Comparison of ENCODE assay signal across 8 cellular contexts in genomic region chr1:1908506-1908791, GRCh38. TPM values are rescaled to one million over a fixed set of nuclear protein-coding genes. Genes with fewer than 3 reads are reported as not detected.
A peak's percentile ranks its signal among the peaks of the same experiment; 100 is the strongest.
DNase-seq lines count a peak whose midpoint lies in the region; ATAC-seq and TF ChIP-seq lines count a peak whose summit lies in the region.

No MANE protein-coding gene starts in this region.

- H3K27me3 ChIP-seq in brain microvascular endothelial cell (replicated peaks) = no peaks in the 10 kb centered on the region

- 24 to 26% methylated on average over 21 of the region's 21 CpGs for WGBS in mesodermal cell (ENCODE audit: insufficient coverage in 2 of 2), 2 experiments

- no peaks in the 10 kb centered on the region for H3K9me3 ChIP-seq in mesodermal cell (ENCODE audit: control insufficient read depth, low read length)

- no peak for TF ChIP-seq CTCF in brain microvascular endothelial cell (IDR thresholded peaks at IDR 0.05; ENCODE audit: low read depth, low read length, missing control alignments)

- H3K4me3 ChIP-seq in brain microvascular endothelial cell (ENCODE audit: low read depth, low read length) (peak overlapping the region; percentile 72), mesodermal cell (ENCODE audit: extremely low read depth, insufficient read depth, low read length, poor library complexity, severe bottlenecking) (peak overlapping the region; percentile 57)

- peaks cover 11% of the 10 kb centered on the region for H3K4me1 ChIP-seq in mesodermal cell (ENCODE audit: control insufficient read depth, insufficient read depth, low read length, poor library complexity, severe bottlenecking)

- no peaks in the 10 kb centered on the region for H3K36me3 ChIP-seq in brain microvascular endothelial cell (replicated peaks)
- H3K36me3 ChIP-seq in mesodermal cell (ENCODE audit: control insufficient read depth, insufficient read depth, low read length) = no peaks in the 10 kb centered on the region

- H3K27ac ChIP-seq in brain microvascular endothelial cell (peak overlapping the region; percentile 81), mesodermal cell (ENCODE audit: low read depth, low read length, severe bottlenecking) (no peak overlapping the region)

- ATAC-seq in GM19043 (IDR thresholded peaks at IDR 0.05; ENCODE audit: low read depth, unreplicated experiment) = peak; percentile 7
- ATAC-seq in HG03520 (IDR thresholded peaks at IDR 0.05; ENCODE audit: unreplicated experiment) = peak; percentile 7

- DNase-seq in brain microvascular endothelial cell = no peak
- no peak for DNase-seq in GM19240 (ENCODE audit: insufficient read length, low spot score)
- no peak for DNase-seq in SW480 (ENCODE audit: low spot score)
- no peak for DNase-seq in NCI-H2029 (lab: John Stamatoyannopoulos, UW)
- DNase-seq in NOMO-1 treated with DMSO at 0.1 percent for 48 hours (lab: John Stamatoyannopoulos, UW; ENCODE audit: unreplicated experiment) = no peak

- in situ Hi-C loops in brain microvascular endothelial cell (cut with HindIII; ENCODE audit: low pct_ligation_motif_present, low sequenced_read_pairs) = no loop called here

RNA-seq across cellular contexts. Expression of gene CALML6, which starts 6.6 kb away (rescaled TPM):
- polyA plus RNA-seq in mesodermal cell (2013, experiment 1 of 2) = 0.29 TPM
- polyA plus RNA-seq in mesodermal cell (2013, experiment 2 of 2) = 0.25 TPM

RNA-seq across cellular contexts. Expression of gene TMEM52, which starts 10.6 kb away (rescaled TPM):
- 3.3 TPM for polyA plus RNA-seq in mesodermal cell (2013, experiment 1 of 2)
- 2.5 TPM for polyA plus RNA-seq in mesodermal cell (2013, experiment 2 of 2)

RNA-seq across cellular contexts. Expression of gene GNB1, which starts 17.6 kb away (rescaled TPM):
- polyA plus RNA-seq in mesodermal cell (2013, experiment 1 of 2) = 351 TPM
- 314 TPM for polyA plus RNA-seq in mesodermal cell (2013, experiment 2 of 2)
